Comparison of ENCODE assay signal across 19 cellular contexts in the genomic region with DNA sequence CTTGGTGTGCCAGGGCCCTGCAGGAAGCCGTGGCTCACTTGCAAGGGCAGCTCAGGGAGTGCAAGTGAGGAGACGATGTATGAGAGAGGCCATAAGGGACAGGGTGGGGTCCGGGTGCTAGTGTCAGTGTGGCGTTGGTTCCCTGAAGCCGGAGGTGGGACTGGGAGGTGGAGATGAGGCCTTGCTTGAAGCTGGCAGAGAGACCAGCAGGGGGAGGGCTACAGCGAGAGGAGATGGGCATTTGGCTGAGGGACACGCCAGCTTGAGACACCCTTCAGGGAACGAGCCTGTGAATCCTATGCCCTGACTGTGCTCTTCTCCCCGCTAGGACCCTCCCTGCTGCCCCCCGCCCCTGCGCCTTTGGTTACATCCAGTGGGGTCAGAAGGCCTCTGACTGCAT.
"Had no signal": no experiment of that assay in that cellular context is flagged by ENCODE, and none has a peak within 500 bp of the region (broad histone marks: within the 10 kb centered on the region; RNA-seq: fewer than 3 reads in every experiment).

No MANE protein-coding gene starts in this region.

- ATAC-seq: left colon, lower lobe of right lung, upper lobe of right lung had no signal

- H3K27me3 Mint-ChIP-seq: activated B cell treated with CpG ODN at 0.5 μM for 24 hours; activated CD4-positive, alpha-beta T cell treated with anti-CD3 and anti-CD28 coated beads, Interleukin-2, amount 10 ng/mL, durations not matched to agents 24 days and 14 days; activated naive CD8-positive, alpha-beta T cell treated with anti-CD3 and anti-CD28 coated beads, Interleukin-2, amount 10 ng/mL, durations not matched to agents 7 days and 5 days had no signal

- H3K9me3 Mint-ChIP-seq: activated B cell treated with CpG ODN at 0.5 μM for 24 hours; activated CD4-positive, alpha-beta T cell treated with anti-CD3 and anti-CD28 coated beads, Interleukin-2, amount 10 ng/mL, durations not matched to agents 24 days and 14 days; activated naive CD8-positive, alpha-beta T cell treated with anti-CD3 and anti-CD28 coated beads, Interleukin-2, amount 10 ng/mL, durations not matched to agents 7 days and 5 days; mesothelial cell of epicardium had no signal

- H3K27ac Mint-ChIP-seq: activated B cell treated with CpG ODN at 0.5 μM for 24 hours; activated CD4-positive, alpha-beta T cell treated with anti-CD3 and anti-CD28 coated beads, Interleukin-2, amount 10 ng/mL, durations not matched to agents 24 days and 14 days; activated naive CD8-positive, alpha-beta T cell treated with anti-CD3 and anti-CD28 coated beads, Interleukin-2, amount 10 ng/mL, durations not matched to agents 7 days and 5 days; mesothelial cell of epicardium had no signal

- H3K4me1 ChIP-seq: lower lobe of right lung, stomach, upper lobe of right lung had no signal

- H3K27me3 ChIP-seq: brain microvascular endothelial cell, testis, upper lobe of right lung had no signal

- H3K27ac ChIP-seq: brain microvascular endothelial cell, epithelial cell of prostate, lower lobe of right lung, stomach, testis, upper lobe of right lung had no signal

- H3K4me1 Mint-ChIP-seq: activated B cell treated with CpG ODN at 0.5 μM for 24 hours; activated CD4-positive, alpha-beta T cell treated with anti-CD3 and anti-CD28 coated beads, Interleukin-2, amount 10 ng/mL, durations not matched to agents 24 days and 14 days; activated naive CD8-positive, alpha-beta T cell treated with anti-CD3 and anti-CD28 coated beads, Interleukin-2, amount 10 ng/mL, durations not matched to agents 7 days and 5 days had no signal

- H3K36me3 ChIP-seq: brain microvascular endothelial cell, lower lobe of right lung, stomach, upper lobe of right lung had no signal

- H3K9me3 ChIP-seq: lower lobe of right lung, stomach, testis, upper lobe of right lung had no signal

- H3K4me3 Mint-ChIP-seq: activated B cell treated with CpG ODN at 0.5 μM for 24 hours; activated CD4-positive, alpha-beta T cell treated with anti-CD3 and anti-CD28 coated beads, Interleukin-2, amount 10 ng/mL, durations not matched to agents 24 days and 14 days; activated naive CD8-positive, alpha-beta T cell treated with anti-CD3 and anti-CD28 coated beads, Interleukin-2, amount 10 ng/mL, durations not matched to agents 7 days and 5 days; mesothelial cell of epicardium had no signal

- H3K4me3 ChIP-seq: lower lobe of right lung, stomach, testis, upper lobe of right lung had no signal

- H3K36me3 Mint-ChIP-seq: activated naive CD8-positive, alpha-beta T cell treated with anti-CD3 and anti-CD28 coated beads, Interleukin-2, amount 10 ng/mL, durations not matched to agents 7 days and 5 days; mesothelial cell of epicardium had no signal

- DNase-seq: activated B cell treated with CpG ODN at 0.5 μM for 24 hours; activated CD4-positive, alpha-beta T cell treated with anti-CD3 and anti-CD28 coated beads, Interleukin-2, amount 10 ng/mL, durations not matched to agents 24 days and 14 days; activated CD8-positive, alpha-beta memory T cell treated with anti-CD3 and anti-CD28 coated beads, Interleukin-2, amount 50 U/mL, for 48 hours; activated naive CD8-positive, alpha-beta T cell treated with anti-CD3 and anti-CD28 coated beads, Interleukin-2, amount 10 ng/mL, durations not matched to agents 7 days and 5 days; anterior cingulate cortex; brain microvascular endothelial cell; cerebellar nuclear complex; effector CD8-positive, alpha-beta T cell; foreskin melanocyte; left colon; lower lobe of right lung; stimulated activated CD4-positive, alpha-beta T cell treated with anti-CD3 and anti-CD28 coated beads, Interleukin-12 subunit alpha, Interleukin-12 subunit beta, amount 100 ng/mL, for 4 hours; stimulated activated CD4-positive, alpha-beta T cell treated with anti-CD3 and anti-CD28 coated beads, Interleukin-2, amount 100 ng/mL, for 24 hours; stomach; T-helper 2 cell; testis; upper lobe of right lung had no signal
